8 cellular contexts compared by ENCODE assay signal in genomic region chr1:212315907-212316306, GRCh38. TPM values are rescaled to one million over a fixed set of nuclear protein-coding genes. Genes with fewer than 3 reads are reported as not detected.
A peak's percentile ranks its signal among the peaks of the same experiment; 100 is the strongest.
DNase-seq lines count a peak whose midpoint lies in the region; ATAC-seq lines count a peak whose summit lies in the region.

No MANE protein-coding gene starts in this region.

- H3K4me3 ChIP-seq in SJCRH30, result no peak overlapping the region
- no peak overlapping the region for H3K4me3 ChIP-seq in subcutaneous abdominal adipose tissue (ENCODE audit: low read depth in 1 of 5, low read length in 5 of 5)

- no peaks in the 10 kb centered on the region for H3K27me3 ChIP-seq in SJCRH30
- no peaks in the 10 kb centered on the region for H3K27me3 ChIP-seq in subcutaneous abdominal adipose tissue (ENCODE audit: control insufficient read depth in 5 of 5, insufficient read depth in 4 of 5, low read length in 5 of 5)

- H3K27ac ChIP-seq in SJCRH30 (no peak overlapping the region), subcutaneous abdominal adipose tissue (ENCODE audit: low read depth, low read length) (peak overlapping the region; percentile 27)

- no peaks in the 10 kb centered on the region for H3K4me1 ChIP-seq in SJCRH30
- peaks cover 0 to 26% (median 14%) of the 10 kb centered on the region in 5 donors for H3K4me1 ChIP-seq in subcutaneous abdominal adipose tissue (ENCODE audit: control insufficient read depth in 5 of 5, insufficient read depth in 5 of 5, low read length in 5 of 5)

- peak; percentile 49 for ATAC-seq in GM18861 (IDR thresholded peaks at IDR 0.05; ENCODE audit: unreplicated experiment)
- no peak for ATAC-seq in HG02870 (IDR thresholded peaks at IDR 0.05; ENCODE audit: unreplicated experiment)

- peak overlapping the region in 1 of 5 donors; percentile 4 for H3K9ac ChIP-seq in subcutaneous abdominal adipose tissue (ENCODE audit: low read length in 5 of 5)

- H3K36me3 ChIP-seq in SJCRH30 (no peaks in the 10 kb centered on the region), subcutaneous abdominal adipose tissue (ENCODE audit: control insufficient read depth in 5 of 5, insufficient read depth in 5 of 5, low read length in 5 of 5) (no peaks in the 10 kb centered on the region)

- DNase-seq in ACHN, result peak; percentile 46
- DNase-seq in SJCRH30, result peak; percentile 8 to 50
- DNase-seq in globus pallidus (ENCODE audit: low spot score), result peak; percentile 36
- DNase-seq in NCI-H2227 treated with DMSO at 0.1 percent for 48 hours (lab: John Stamatoyannopoulos, UW), result no peak
- no peak for DNase-seq in activated CD4-positive, alpha-beta T cell treated with anti-CD3 and anti-CD28 coated beads for 1 hour

- in situ Hi-C loops in ACHN (cut with HindIII; ENCODE audit: low pct_ligation_motif_present, low pct_unique_long_range_greater_than_20kb, low sequenced_read_pairs), result no loop called here

- peaks cover 2% of the 10 kb centered on the region; the same call in 1 of the 2 replicates for H3K9me3 ChIP-seq in SJCRH30 (replicated peaks)
- H3K9me3 ChIP-seq in subcutaneous abdominal adipose tissue (ENCODE audit: control insufficient read depth in 5 of 5, low read length in 5 of 5), result no peaks in the 10 kb centered on the region

RNA-seq across cellular contexts. Expression of gene PPP2R5A, which starts 30.7 kb away (rescaled TPM):
- total RNA-seq in SJCRH30 (2014; rRNA removed; shearing (Covaris generic)), result 14.3 and 18.8 TPM in 2 replicates

Comparison
In these comparisons a context has a peak if more than half of its experiments do, and no peak if none do; other contexts are left out.
1. DNase-seq: peak in ACHN (single experiment), SJCRH30 (2 of 2) and globus pallidus (single experiment); none in NCI-H2227 treated with DMSO at 0.1 percent for 48 hours (single experiment) and activated CD4-positive, alpha-beta T cell treated with anti-CD3 and anti-CD28 coated beads for 1 hour (single experiment).